ENCODE assay signal across 9 cellular contexts in the genomic region with DNA sequence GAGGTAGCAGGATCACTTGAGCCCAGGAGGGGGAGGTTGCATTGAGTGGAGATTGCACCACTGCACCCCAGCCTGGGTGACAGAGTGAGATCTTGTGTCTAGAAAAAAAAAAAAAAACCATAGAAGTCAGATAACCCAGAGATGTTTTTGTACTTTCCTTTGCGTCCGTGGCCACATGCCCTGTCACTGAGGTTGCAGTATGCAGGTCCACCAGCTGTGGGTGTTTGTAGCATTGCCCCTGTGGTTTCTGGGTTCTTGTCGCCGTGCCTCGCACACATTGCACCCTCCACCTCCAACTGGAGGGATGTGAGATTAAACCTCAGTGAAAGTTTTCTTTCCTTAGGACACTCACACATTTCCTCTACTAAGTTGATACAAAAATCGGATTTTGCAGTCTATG.
DNase-seq lines count a peak whose midpoint lies in the region; ATAC-seq and TF ChIP-seq lines count a peak whose summit lies in the region.
"Had no signal": no experiment of that assay in that cellular context is flagged by ENCODE, and none has a peak within 500 bp of the region (broad histone marks: within the 10 kb centered on the region; RNA-seq: fewer than 3 reads in every experiment).

No MANE protein-coding gene starts in this region.

- no peak overlapping the region for H3K4me3 Mint-ChIP-seq in activated T-helper 1 cell treated with anti-CD3 and anti-CD28 coated beads, Interleukin-12 subunit alpha, Interleukin-12 subunit beta, Interleukin-2, Interleukin-4 antibody, amounts not matched to agents 30 ng/mL and 10 ng/mL and 1 ng/mL, durations not matched to agents 14 hours and 24 hours and 36 hours
- H3K4me3 Mint-ChIP-seq in naive thymus-derived CD4-positive, alpha-beta T cell, result peak overlapping the region; percentile 58 to 80 (median 73)
- H3K4me3 Mint-ChIP-seq in stimulated activated naive CD8-positive, alpha-beta T cell treated with anti-CD3 and anti-CD28 coated beads, Interleukin-15, amount 100 ng/mL, for 72 hours, result peak overlapping the region; percentile 49 to 56

- no peaks in the 10 kb centered on the region for H3K27me3 Mint-ChIP-seq in activated T-helper 1 cell treated with anti-CD3 and anti-CD28 coated beads, Interleukin-12 subunit alpha, Interleukin-12 subunit beta, Interleukin-2, Interleukin-4 antibody, amounts not matched to agents 30 ng/mL and 10 ng/mL and 1 ng/mL, durations not matched to agents 14 hours and 24 hours and 36 hours (ENCODE audit: insufficient read depth)
- H3K27me3 Mint-ChIP-seq in naive thymus-derived CD4-positive, alpha-beta T cell, result no peaks in the 10 kb centered on the region
- no peaks in the 10 kb centered on the region for H3K27me3 Mint-ChIP-seq in stimulated activated naive CD8-positive, alpha-beta T cell treated with anti-CD3 and anti-CD28 coated beads, Interleukin-15, amount 100 ng/mL, for 72 hours

- H3K27ac Mint-ChIP-seq in activated T-helper 1 cell treated with anti-CD3 and anti-CD28 coated beads, Interleukin-12 subunit alpha, Interleukin-12 subunit beta, Interleukin-2, Interleukin-4 antibody, amounts not matched to agents 30 ng/mL and 10 ng/mL and 1 ng/mL, durations not matched to agents 14 hours and 24 hours and 36 hours, result peak overlapping the region; percentile 71
- peak overlapping the region; percentile 19 to 96 (median 85) for H3K27ac Mint-ChIP-seq in naive thymus-derived CD4-positive, alpha-beta T cell
- peak overlapping the region; percentile 74 to 89 for H3K27ac Mint-ChIP-seq in stimulated activated naive CD8-positive, alpha-beta T cell treated with anti-CD3 and anti-CD28 coated beads, Interleukin-15, amount 100 ng/mL, for 72 hours

- H3K4me1 ChIP-seq in naive thymus-derived CD4-positive, alpha-beta T cell (ENCODE audit: control insufficient read depth in 2 of 2, insufficient read depth in 2 of 2, low read length in 2 of 2), result peaks cover 40 to 44% of the 10 kb centered on the region in 2 donors

- CTCF ChIA-PET in naive thymus-derived CD4-positive, alpha-beta T cell (lab: Charles Lee), result interaction anchor here (1.2 kb wide), 1 partner anchor 75 kb away, joined by 3 read pairs; no protein-coding TSS in a partner anchor

- peaks cover 19% of the 10 kb centered on the region for H3K36me3 Mint-ChIP-seq in activated T-helper 1 cell treated with anti-CD3 and anti-CD28 coated beads, Interleukin-12 subunit alpha, Interleukin-12 subunit beta, Interleukin-2, Interleukin-4 antibody, amounts not matched to agents 30 ng/mL and 10 ng/mL and 1 ng/mL, durations not matched to agents 14 hours and 24 hours and 36 hours (ENCODE audit: low read depth)
- peaks cover 4 to 40% (median 28%) of the 10 kb centered on the region in 5 donors for H3K36me3 Mint-ChIP-seq in naive thymus-derived CD4-positive, alpha-beta T cell

- H3K36me3 ChIP-seq in naive thymus-derived CD4-positive, alpha-beta T cell (ENCODE audit: control insufficient read depth in 2 of 3, insufficient read depth in 3 of 3, low read length in 3 of 3), result peaks cover 0 to 6% (median 5%) of the 10 kb centered on the region in 3 experiments
- H3K36me3 ChIP-seq in WERI-Rb-1, result peaks cover 8% of the 10 kb centered on the region

- H3K9me3 ChIP-seq in naive thymus-derived CD4-positive, alpha-beta T cell (ENCODE audit: control insufficient read depth in 2 of 3, low read length in 3 of 3), result no peaks in the 10 kb centered on the region
- no peaks in the 10 kb centered on the region for H3K9me3 ChIP-seq in WERI-Rb-1 (ENCODE audit: severe bottlenecking)

- H3K9me3 Mint-ChIP-seq in activated T-helper 1 cell treated with anti-CD3 and anti-CD28 coated beads, Interleukin-12 subunit alpha, Interleukin-12 subunit beta, Interleukin-2, Interleukin-4 antibody, amounts not matched to agents 30 ng/mL and 10 ng/mL and 1 ng/mL, durations not matched to agents 14 hours and 24 hours and 36 hours, result no peaks in the 10 kb centered on the region
- H3K9me3 Mint-ChIP-seq in naive thymus-derived CD4-positive, alpha-beta T cell, result no peaks in the 10 kb centered on the region
- no peaks in the 10 kb centered on the region for H3K9me3 Mint-ChIP-seq in stimulated activated naive CD8-positive, alpha-beta T cell treated with anti-CD3 and anti-CD28 coated beads, Interleukin-15, amount 100 ng/mL, for 72 hours

- peak; percentile 30 to 62 for ATAC-seq in activated CD4-positive, CD25-positive, alpha-beta regulatory T cell treated with anti-CD3 and anti-CD28 coated beads, Interleukin-2, amount 50 U/mL, for 24 hours
- ATAC-seq in naive thymus-derived CD4-positive, alpha-beta T cell, result peak; percentile 96
- peak; percentile 87 for ATAC-seq in stimulated activated naive CD8-positive, alpha-beta T cell treated with anti-CD3 and anti-CD28 coated beads, Interleukin-15, amount 100 ng/mL, for 72 hours
- ATAC-seq in HG02678 (IDR thresholded peaks at IDR 0.05; ENCODE audit: unreplicated experiment), result no peak

- no peak for DNase-seq in activated CD4-positive, CD25-positive, alpha-beta regulatory T cell treated with anti-CD3 and anti-CD28 coated beads, Interleukin-2, amount 50 U/mL, for 72 hours
- DNase-seq in activated T-helper 1 cell treated with anti-CD3 and anti-CD28 coated beads, Interleukin-12 subunit alpha, Interleukin-12 subunit beta, Interleukin-2, Interleukin-4 antibody, amounts not matched to agents 30 ng/mL and 10 ng/mL and 1 ng/mL, durations not matched to agents 14 hours and 24 hours and 36 hours (ENCODE audit: low spot score), result peak; percentile 28
- peak in 7 of 9 donors; percentile 52 to 71 (median 59) for DNase-seq in naive thymus-derived CD4-positive, alpha-beta T cell
- peak; percentile 40 to 71 for DNase-seq in stimulated activated naive CD8-positive, alpha-beta T cell treated with anti-CD3 and anti-CD28 coated beads, Interleukin-15, amount 100 ng/mL, for 72 hours
- DNase-seq in WERI-Rb-1, result no peak
- DNase-seq in NCI-H1694 treated with DMSO at 0.1 percent for 48 hours (lab: John Stamatoyannopoulos, UW), result no peak
- DNase-seq: IMR-90 had no signal

- H3K4me1 Mint-ChIP-seq in activated T-helper 1 cell treated with anti-CD3 and anti-CD28 coated beads, Interleukin-12 subunit alpha, Interleukin-12 subunit beta, Interleukin-2, Interleukin-4 antibody, amounts not matched to agents 30 ng/mL and 10 ng/mL and 1 ng/mL, durations not matched to agents 14 hours and 24 hours and 36 hours (ENCODE audit: low read depth), result peaks cover 61% of the 10 kb centered on the region
- peaks cover 45 to 90% (median 84%) of the 10 kb centered on the region in 7 donors for H3K4me1 Mint-ChIP-seq in naive thymus-derived CD4-positive, alpha-beta T cell
- H3K4me1 Mint-ChIP-seq in stimulated activated naive CD8-positive, alpha-beta T cell treated with anti-CD3 and anti-CD28 coated beads, Interleukin-15, amount 100 ng/mL, for 72 hours, result peaks cover 82% of the 10 kb centered on the region

- TF ChIP-seq CTCF in WERI-Rb-1 (IDR thresholded peaks at IDR 0.05; ENCODE audit: low read depth, low read length), result no peak

- peak overlapping the region; percentile 5 for H3K27ac ChIP-seq in naive thymus-derived CD4-positive, alpha-beta T cell (ENCODE audit: low read depth, low read length)
- no peak overlapping the region for H3K27ac ChIP-seq in WERI-Rb-1

- POLR2A ChIA-PET in naive thymus-derived CD4-positive, alpha-beta T cell (lab: Charles Lee), result interaction anchor here (0.6 to 1.6 kb wide), 3 partner anchors 42 to 99 kb away, joined by 3 to 8 read pairs (median 3); partner anchors contain the start of gene ADSL

- no peak overlapping the region for H3K4me3 ChIP-seq in naive thymus-derived CD4-positive, alpha-beta T cell (ENCODE audit: low read length)
- no peak overlapping the region for H3K4me3 ChIP-seq in WERI-Rb-1 (ENCODE audit: low read depth, low read length)

- H3K27me3 ChIP-seq in naive thymus-derived CD4-positive, alpha-beta T cell (ENCODE audit: control insufficient read depth in 2 of 2, insufficient read depth in 2 of 2, low read length in 2 of 2), result no peaks in the 10 kb centered on the region
- no peaks in the 10 kb centered on the region for H3K27me3 ChIP-seq in WERI-Rb-1 (ENCODE audit: insufficient read depth, low read depth, severe bottlenecking)

- intact Hi-C loops in activated T-helper 1 cell treated with anti-CD3 and anti-CD28 coated beads, Interleukin-12 subunit alpha, Interleukin-12 subunit beta, Interleukin-2, Interleukin-4 antibody, amounts not matched to agents 30 ng/mL and 10 ng/mL and 1 ng/mL, durations not matched to agents 14 hours and 24 hours and 36 hours (cut with micrococcal nuclease), result no loop called here
- intact Hi-C loops in naive thymus-derived CD4-positive, alpha-beta T cell (cut with micrococcal nuclease), result no loop called here

Comparison
In these comparisons a context has a peak if more than half of its experiments do, and no peak if none do; other contexts are left out.
1. DNase-seq: peak in activated T-helper 1 cell treated with anti-CD3 and anti-CD28 coated beads, Interleukin-12 subunit alpha, Interleukin-12 subunit beta, Interleukin-2, Interleukin-4 antibody, amounts not matched to agents 30 ng/mL and 10 ng/mL and 1 ng/mL, durations not matched to agents 14 hours and 24 hours and 36 hours (single experiment), naive thymus-derived CD4-positive, alpha-beta T cell (7 of 9) and stimulated activated naive CD8-positive, alpha-beta T cell treated with anti-CD3 and anti-CD28 coated beads, Interleukin-15, amount 100 ng/mL, for 72 hours (2 of 2); none in activated CD4-positive, CD25-positive, alpha-beta regulatory T cell treated with anti-CD3 and anti-CD28 coated beads, Interleukin-2, amount 50 U/mL, for 72 hours (single experiment), WERI-Rb-1 (single experiment) and NCI-H1694 treated with DMSO at 0.1 percent for 48 hours (single experiment).
2. Peak in every context shown above with its lines, with median percentiles within 50 percentile points of each other: H3K27ac Mint-ChIP-seq.